8 cellular contexts compared by ENCODE assay signal in genomic region chr5:59188415-59189225, GRCh38.
DNase-seq lines count a peak whose midpoint lies in the region; ATAC-seq and TF ChIP-seq lines count a peak whose summit lies in the region.

No MANE protein-coding gene starts in this region.

- DNase-seq in AG09309 (ENCODE audit: low read depth) (no peak), activated T-cell treated with anti-CD3 and anti-CD28 coated beads for 24 hours (ENCODE audit: low read depth) (peak; percentile 34), epidermal melanocyte (ENCODE audit: insufficient read length, low spot score) (peak; percentile 55), mucosa of gallbladder (ENCODE audit: low spot score) (peak; percentile 50)
- peak; percentile 10 to 11 for DNase-seq in stimulated activated CD8-positive, alpha-beta memory T cell treated with anti-CD3 and anti-CD28 coated beads, Interleukin-4, amount 100 ng/mL, for 4 hours (ENCODE audit: low read depth in 2 of 2, low spot score in 1 of 2)

- H3K4me3 ChIP-seq in AG09309 (ENCODE audit: control insufficient read depth, low read depth, low read length) (no peak overlapping the region), OCI-LY1 (ENCODE audit: low read depth, low read length, poor library complexity, severe bottlenecking) (no peak overlapping the region)

- no peak overlapping the region for H3K27ac ChIP-seq in OCI-LY1 (ENCODE audit: low read depth, low read length, poor library complexity, severe bottlenecking)

- H3K9me3 ChIP-seq in OCI-LY1 (ENCODE audit: low read length), result no peaks in the 10 kb centered on the region

- no peaks in the 10 kb centered on the region for H3F3A ChIP-seq in OCI-LY1 (ENCODE audit: insufficient read depth, low read length)

- no peaks in the 10 kb centered on the region for H3K27me3 ChIP-seq in OCI-LY1 (ENCODE audit: insufficient read depth, low read length)

- no peaks in the 10 kb centered on the region for H3K4me1 ChIP-seq in OCI-LY1 (ENCODE audit: insufficient read depth, low read length, severe bottlenecking)

- no peak overlapping the region for H3K9ac ChIP-seq in OCI-LY1 (ENCODE audit: low read length)

- ATAC-seq in GM19035 (IDR thresholded peaks at IDR 0.05; ENCODE audit: unreplicated experiment), result peak; percentile 61
- peak; percentile 59 for ATAC-seq in HG03521 (IDR thresholded peaks at IDR 0.05; ENCODE audit: unreplicated experiment)

- no peaks in the 10 kb centered on the region for H4K20me1 ChIP-seq in OCI-LY1 (ENCODE audit: insufficient read depth, low read length)

- no peaks in the 10 kb centered on the region for H3K79me2 ChIP-seq in OCI-LY1 (ENCODE audit: insufficient read depth, low read length)

- no peaks in the 10 kb centered on the region for H3K9me2 ChIP-seq in OCI-LY1 (ENCODE audit: low read depth, low read length)

- no peaks in the 10 kb centered on the region for H3K36me3 ChIP-seq in OCI-LY1 (ENCODE audit: insufficient read depth, low read length)

- no peak overlapping the region for H2AFZ ChIP-seq in OCI-LY1 (ENCODE audit: low read length)

- H3K4me2 ChIP-seq in OCI-LY1 (ENCODE audit: low read length), result peak overlapping the region; percentile 9; the same call in 1 of the 2 replicates

- TF ChIP-seq CTCF in AG09309 (IDR thresholded peaks at IDR 0.05; ENCODE audit: control insufficient read depth, insufficient read depth, low read depth, low read length, missing control alignments), result peak; percentile 71
- peak; percentile 72 for TF ChIP-seq CTCF in OCI-LY1 (IDR thresholded peaks at IDR 0.05; ENCODE audit: low read length)
